In genomic region chr9:5263568-5264218, GRCh38 we compare ENCODE assay signal across 9 cellular contexts. TPM values are rescaled to one million over a fixed set of nuclear protein-coding genes. Genes with fewer than 3 reads are reported as not detected.
DNase-seq lines count a peak whose midpoint lies in the region; ATAC-seq, FAIRE-seq and TF ChIP-seq lines count a peak whose summit lies in the region.
"Had no signal": no experiment of that assay in that cellular context is flagged by ENCODE, and none has a peak within 500 bp of the region (broad histone marks: within the 10 kb centered on the region; RNA-seq: fewer than 3 reads in every experiment).

No MANE protein-coding gene starts in this region.

- TF ChIP-seq CTCF in KMS-11 (conservative IDR thresholded peaks at IDR 0.05; ENCODE audit: low read depth, low read length): 0 out of 2 replicates have a peak, but pooled peaks have one; percentile 12
- peak; percentile 22 for TF ChIP-seq CTCF in osteoblast (IDR thresholded peaks at IDR 0.05; ENCODE audit: extremely low read depth, low read depth, low read length)

- in situ Hi-C loops in T47D (cut with HindIII; ENCODE audit: low pct_unique_long_range_greater_than_20kb, low sequenced_read_pairs): no loop called here

- no peaks in the 10 kb centered on the region for H3K9me3 ChIP-seq in osteoblast (ENCODE audit: low read depth, low read length)

- H3K4me3 ChIP-seq in KMS-11 (IDR thresholded peaks at IDR 0.05; ENCODE audit: insufficient read depth, low read depth, low read length) (no peak overlapping the region), osteoblast (ENCODE audit: insufficient read depth, low read length) (no peak overlapping the region)

- FAIRE-seq in GM19239 (lab: Jason Lieb, UNC): peak; percentile 72

- ATAC-seq in HG02981 (IDR thresholded peaks at IDR 0.05; ENCODE audit: unreplicated experiment) (no peak), HG03521 (IDR thresholded peaks at IDR 0.05; ENCODE audit: unreplicated experiment) (no peak)

- H3K27ac ChIP-seq in KMS-11: no peak overlapping the region
- H3K27ac ChIP-seq in osteoblast (ENCODE audit: low read depth, low read length): no peak overlapping the region

- no peaks in the 10 kb centered on the region for H3K4me1 ChIP-seq in KMS-11 (ENCODE audit: low read depth, poor library complexity, severe bottlenecking)
- H3K4me1 ChIP-seq in osteoblast (ENCODE audit: insufficient read depth, low read length): peaks cover 4% of the 10 kb centered on the region

- no peak overlapping the region for H3K9ac ChIP-seq in KMS-11

- DNase-seq in GM19239 (ENCODE audit: insufficient read length, low spot score): no peak
- DNase-seq in T47D (ENCODE audit: low read depth in 1 of 2, low spot score in 1 of 2): peak; percentile 1 to 73
- DNase-seq in osteoblast (ENCODE audit: insufficient read length, low spot score, missing footprints): peak; percentile 3
- no peak for DNase-seq in stimulated activated CD4-positive, alpha-beta T cell treated with anti-CD3 and anti-CD28 coated beads, Interleukin-1b, Interleukin-23, amount 100 ng/mL, for 48 hours
- DNase-seq in activated CD4-positive, CD25-positive, alpha-beta regulatory T cell (lab: John Stamatoyannopoulos, UW): no peak
- DNase-seq: activated naive CD4-positive, alpha-beta T cell treated with Interleukin-2 at 50 U/mL for 16 hours had no signal

- H4K20me1 ChIP-seq in KMS-11 (ENCODE audit: insufficient read depth) (no peaks in the 10 kb centered on the region), osteoblast (ENCODE audit: insufficient read depth, low read length) (no peaks in the 10 kb centered on the region)

- no peaks in the 10 kb centered on the region for H3K27me3 ChIP-seq in KMS-11 (ENCODE audit: insufficient read depth, low read depth)
- H3K27me3 ChIP-seq in osteoblast (ENCODE audit: insufficient read depth, low read length): no peaks in the 10 kb centered on the region

- H2AFZ ChIP-seq in KMS-11 (ENCODE audit: low read depth) (no peak overlapping the region), osteoblast (ENCODE audit: low read length) (peak overlapping the region; percentile 60)

- H3K36me3 ChIP-seq in KMS-11 (ENCODE audit: insufficient read depth): no peaks in the 10 kb centered on the region
- no peaks in the 10 kb centered on the region for H3K36me3 ChIP-seq in osteoblast (ENCODE audit: insufficient read depth, low read length)

- H3K79me2 ChIP-seq in KMS-11 (ENCODE audit: insufficient read depth, low read depth) (no peaks in the 10 kb centered on the region), osteoblast (ENCODE audit: insufficient read depth, low read length) (no peaks in the 10 kb centered on the region)

- H3K4me2 ChIP-seq in KMS-11: no peak overlapping the region
- peak overlapping the region; percentile 39 for H3K4me2 ChIP-seq in osteoblast (ENCODE audit: insufficient read depth, low read length)

RNA-seq across cellular contexts. Expression of gene INSL4, which starts 32.5 kb away (rescaled TPM):
- total RNA-seq in osteoblast: not detected in 2 replicates

RNA-seq across cellular contexts. Expression of gene RLN2, which starts 40.8 kb away (rescaled TPM):
- total RNA-seq in osteoblast: not detected in 2 replicates

Comparison
In these comparisons a context has a peak if more than half of its experiments do, and no peak if none do; other contexts are left out.
1. DNase-seq: peak in T47D (2 of 2) and osteoblast (single experiment); none in GM19239 (single experiment), stimulated activated CD4-positive, alpha-beta T cell treated with anti-CD3 and anti-CD28 coated beads, Interleukin-1b, Interleukin-23, amount 100 ng/mL, for 48 hours (single experiment) and activated CD4-positive, CD25-positive, alpha-beta regulatory T cell (0 of 4).